Comparison of ENCODE assay signal across 35 cellular contexts in genomic region chr9:126488881-126489404, GRCh38.
DNase-seq lines count a peak whose midpoint lies in the region; ATAC-seq, FAIRE-seq and TF ChIP-seq lines count a peak whose summit lies in the region.
"Had no signal": no experiment of that assay in that cellular context is flagged by ENCODE, and none has a peak within 500 bp of the region (broad histone marks: within the 10 kb centered on the region; RNA-seq: fewer than 3 reads in every experiment).

No MANE protein-coding gene starts in this region.

- H3K4me1 ChIP-seq in Loucy (ENCODE audit: insufficient read depth, low read length, poor library complexity, severe bottlenecking) (peaks cover 12% of the 10 kb centered on the region), H1 (replicated peaks in 1 of 4; ENCODE audit: control insufficient read depth in 3 of 4, insufficient read depth in 4 of 4, low read length in 3 of 4) (no peaks in the 10 kb centered on the region; a peak in 1 of 7 replicates), mucosa of descending colon (ENCODE audit: low read depth) (no peaks in the 10 kb centered on the region)
- H3K4me1 ChIP-seq: prostate gland, sigmoid colon, uterus had no signal

- no peak overlapping the region for H2BK15ac ChIP-seq in H1 (ENCODE audit: low read length)

- H4K91ac ChIP-seq in H1 (replicated peaks; ENCODE audit: insufficient read length, low read length) = no peak overlapping the region

- H3K9me3 ChIP-seq in Loucy (ENCODE audit: insufficient read depth, low read depth, low read length) (no peaks in the 10 kb centered on the region), H1 (ENCODE audit: insufficient read depth in 2 of 2, low read depth in 1 of 2, low read length in 1 of 2) (no peaks in the 10 kb centered on the region), mucosa of descending colon (no peaks in the 10 kb centered on the region)
- H3K9me3 ChIP-seq: BE2C, MG63, prostate gland, sigmoid colon, uterus had no signal

- FAIRE-seq in H1 (lab: Jason Lieb, UNC) = no peak
- FAIRE-seq: astrocyte, GM19239, H54 had no signal

- H3K4me3 ChIP-seq in Loucy (ENCODE audit: low read length, poor library complexity, severe bottlenecking) (no peak overlapping the region), H1 (ENCODE audit: extremely low read depth in 1 of 4, insufficient read depth in 2 of 4, low read depth in 3 of 4, low read length in 4 of 4) (no peak overlapping the region), mucosa of descending colon (no peak overlapping the region)
- H3K4me3 ChIP-seq: cardiac muscle cell, lung, MG63, prostate gland, sigmoid colon, SK-N-MC, uterus had no signal

- H3K4me2 ChIP-seq in Loucy (ENCODE audit: low read depth, low read length, poor library complexity, severe bottlenecking) (no peak overlapping the region), H1 (ENCODE audit: insufficient read depth in 1 of 2, low read depth in 2 of 2, low read length in 2 of 2) (no peak overlapping the region)

- peak; percentile 22 for ATAC-seq in mucosa of descending colon
- peak; percentile 11 for ATAC-seq in stimulated activated naive CD8-positive, alpha-beta T cell treated with anti-CD3 and anti-CD28 coated beads, Interleukin-15, amount 100 ng/mL, for 72 hours
- no peak for ATAC-seq in HG03095 (IDR thresholded peaks at IDR 0.05; ENCODE audit: unreplicated experiment)
- ATAC-seq: esophagus mucosa, PC-3, WTC11 had no signal

- H3K27me3 ChIP-seq in Loucy (ENCODE audit: insufficient read depth, low read length, poor library complexity, severe bottlenecking) (no peaks in the 10 kb centered on the region), H1 (replicated peaks in 1 of 4; ENCODE audit: control insufficient read depth in 3 of 4, extremely low read depth in 1 of 4, insufficient read depth in 3 of 4, low read length in 3 of 4) (no peaks in the 10 kb centered on the region)
- H3K27me3 ChIP-seq: cardiac muscle cell, MG63, sigmoid colon, uterus had no signal

- no peak overlapping the region for H3K56ac ChIP-seq in H1 (replicated peaks; ENCODE audit: insufficient read length, low read depth, low read length)

- H2AK5ac ChIP-seq in H1 (ENCODE audit: low read depth, low read length) = no peak overlapping the region

- CTCF ChIA-PET in H1 (lab: Charles Lee; ENCODE audit: partially characterized antibody) = interaction anchor here (0.8 to 1.4 kb wide), 4 partner anchors 10 to 119 kb away, joined by 3 to 4 read pairs (median 3); no protein-coding TSS in a partner anchor

- H3K23me2 ChIP-seq in H1 (ENCODE audit: low read depth, low read length) = no peaks in the 10 kb centered on the region

- H3K4me1 Mint-ChIP-seq in stimulated activated naive CD8-positive, alpha-beta T cell treated with anti-CD3 and anti-CD28 coated beads, Interleukin-15, amount 100 ng/mL, for 72 hours = peaks cover 41% of the 10 kb centered on the region

- no peak overlapping the region for H4K5ac ChIP-seq in H1 (ENCODE audit: insufficient read length, low read depth, low read length)

- H3K9me2 ChIP-seq in Loucy (replicated peaks; ENCODE audit: low read depth, low read length) = no peaks in the 10 kb centered on the region

- DNase-seq in H1 (ENCODE audit: low read depth in 1 of 2, low spot score in 2 of 2) (no peak), mucosa of descending colon (no peak), NCI-H82 treated with DMSO at 0.1 percent for 48 hours (lab: John Stamatoyannopoulos, UW; ENCODE audit: unreplicated experiment) (no peak)
- DNase-seq in stimulated activated naive CD8-positive, alpha-beta T cell treated with anti-CD3 and anti-CD28 coated beads, Interleukin-15, amount 100 ng/mL, for 72 hours = no peak
- no peak for DNase-seq in activated CD8-positive, alpha-beta memory T cell treated with anti-CD3 and anti-CD28 coated beads for 24 hours
- DNase-seq: activated CD4-positive, alpha-beta T cell treated with anti-CD3 and anti-CD28 coated beads, Interleukin-2, amount 10 ng/mL, durations not matched to agents 7 days and 5 days; activated gamma-delta T cell treated with Interleukin-2 at 50 U/mL for 16 hours; activated naive CD8-positive, alpha-beta T cell treated with anti-CD3 and anti-CD28 coated beads, Interleukin-2, amount 10 ng/mL, durations not matched to agents 7 days and 5 days; activated T-cell treated with anti-CD3 and anti-CD28 coated beads, Interleukin-2, amount 50 U/mL, for 48 hours; BE2C; DMS153; islet precursor cell; KG1; MG63; NCI-H1105; NCI-H187; NCI-H2171 treated with DMSO at 0.1 percent for 48 hours; NCI-H524; nephron progenitor cell; PC-3; sigmoid colon; stimulated activated CD4-positive, alpha-beta T cell treated with anti-CD3 and anti-CD28 coated beads, Interleukin-4, amount 100 ng/mL, for 24 hours; T-helper 1 cell; uterus had no signal

- H3K9ac ChIP-seq in Loucy (ENCODE audit: low read depth, low read length, poor library complexity, severe bottlenecking) = peak overlapping the region; percentile 23
- no peak overlapping the region for H3K9ac ChIP-seq in H1 (replicated peaks in 1 of 4; ENCODE audit: extremely low read depth in 1 of 4, low read depth in 3 of 4, low read length in 3 of 4)

- no peaks in the 10 kb centered on the region for H3K27me3 Mint-ChIP-seq in stimulated activated naive CD8-positive, alpha-beta T cell treated with anti-CD3 and anti-CD28 coated beads, Interleukin-15, amount 100 ng/mL, for 72 hours
- H3K27me3 Mint-ChIP-seq: activated naive CD8-positive, alpha-beta T cell treated with anti-CD3 and anti-CD28 coated beads, Interleukin-2, amount 10 ng/mL, durations not matched to agents 7 days and 5 days had no signal

- no peak overlapping the region for H2BK20ac ChIP-seq in H1 (ENCODE audit: low read length)

- no peak overlapping the region for H3K27ac Mint-ChIP-seq in stimulated activated naive CD8-positive, alpha-beta T cell treated with anti-CD3 and anti-CD28 coated beads, Interleukin-15, amount 100 ng/mL, for 72 hours
- H3K27ac Mint-ChIP-seq: activated CD4-positive, alpha-beta T cell treated with anti-CD3 and anti-CD28 coated beads, Interleukin-2, amount 10 ng/mL, durations not matched to agents 7 days and 5 days; activated naive CD8-positive, alpha-beta T cell treated with anti-CD3 and anti-CD28 coated beads, Interleukin-2, amount 10 ng/mL, durations not matched to agents 7 days and 5 days; nephron progenitor cell; WTC11 had no signal

- H2AFZ ChIP-seq in Loucy (ENCODE audit: low read length) (no peak overlapping the region), H1 (ENCODE audit: low read length) (no peak overlapping the region)

- H3K27ac ChIP-seq in H1 (ENCODE audit: low read depth, low read length) = no peak overlapping the region; the same call in 1 of the 2 replicates
- H3K27ac ChIP-seq: cardiac muscle cell, prostate gland, sigmoid colon, SK-N-MC, uterus had no signal

- TF ChIP-seq RAD21 in H1 (IDR thresholded peaks at IDR 0.05 in 1 of 2, conservative IDR thresholded peaks at IDR 0.05 in 1 of 2; ENCODE audit: low read depth in 2 of 2, low read length in 2 of 2) = no peak

- H3K79me2 ChIP-seq in Loucy (ENCODE audit: insufficient read depth, low read length) (peaks cover 4% of the 10 kb centered on the region), H1 (ENCODE audit: control insufficient read depth in 1 of 2, insufficient read depth in 2 of 2, low read length in 2 of 2) (no peaks in the 10 kb centered on the region)

- H4K20me1 ChIP-seq in Loucy (ENCODE audit: insufficient read depth, low read length, poor library complexity, severe bottlenecking) (no peaks in the 10 kb centered on the region), H1 (replicated peaks in 1 of 2; ENCODE audit: control insufficient read depth in 1 of 2, insufficient read depth in 2 of 2, low read length in 2 of 2) (no peaks in the 10 kb centered on the region)

- TF ChIP-seq CTCF in Loucy (conservative IDR thresholded peaks at IDR 0.05; ENCODE audit: low read length) (no peak), H1 (IDR thresholded peaks at IDR 0.05; ENCODE audit: control extremely low read depth in 1 of 3, insufficient read depth in 1 of 3, low read depth in 1 of 3, low read length in 3 of 3) (no peak), mucosa of descending colon (IDR thresholded peaks at IDR 0.05) (no peak)

- H3K9me3 Mint-ChIP-seq in stimulated activated naive CD8-positive, alpha-beta T cell treated with anti-CD3 and anti-CD28 coated beads, Interleukin-15, amount 100 ng/mL, for 72 hours = no peaks in the 10 kb centered on the region
- H3K9me3 Mint-ChIP-seq: activated CD4-positive, alpha-beta T cell treated with anti-CD3 and anti-CD28 coated beads, Interleukin-2, amount 10 ng/mL, durations not matched to agents 7 days and 5 days; activated naive CD8-positive, alpha-beta T cell treated with anti-CD3 and anti-CD28 coated beads, Interleukin-2, amount 10 ng/mL, durations not matched to agents 7 days and 5 days; nephron progenitor cell; WTC11 had no signal

- TF ChIP-seq EP300 in H1 (IDR thresholded peaks at IDR 0.05; ENCODE audit: borderline replicate concordance in 1 of 2, low read depth in 2 of 2, low read length in 2 of 2) = no peak

- H3K36me3 ChIP-seq in Loucy (ENCODE audit: insufficient read depth, low read length) (peaks cover 44% of the 10 kb centered on the region; the same call in 1 of the 2 replicates), H1 (ENCODE audit: control insufficient read depth in 2 of 4, insufficient read depth in 4 of 4, low read length in 3 of 4) (no peaks in the 10 kb centered on the region), mucosa of descending colon (ENCODE audit: low read depth) (no peaks in the 10 kb centered on the region)
- H3K36me3 ChIP-seq: BE2C, MG63, prostate gland, uterus had no signal

- WGBS in H1 (ENCODE audit: extremely low coverage in 1 of 2, insufficient coverage in 1 of 2, insufficient read length in 1 of 2, insufficient replicate concordance in 2 of 2, low coverage in 1 of 2, low lambda C conversion rate in 2 of 2, missing lambda C conversion rate in 1 of 2), 2 experiments = 99% methylated on average over 8 of the region's 8 CpGs; no CpG with 5 or more reads in 1 of the 2 experiments

- no peak for TF ChIP-seq POLR2A in H1 (IDR thresholded peaks at IDR 0.05; ENCODE audit: control extremely low read depth in 1 of 2, low read depth in 2 of 2, low read length in 2 of 2)

- intact Hi-C loops in mucosa of descending colon (cut with DNase I, micrococcal nuclease) = no loop called here

- POLR2A ChIA-PET in H1 (lab: Charles Lee; ENCODE audit: partially characterized antibody) = no interaction called here

- H3K4me3 Mint-ChIP-seq in stimulated activated naive CD8-positive, alpha-beta T cell treated with anti-CD3 and anti-CD28 coated beads, Interleukin-15, amount 100 ng/mL, for 72 hours = no peak overlapping the region
- H3K4me3 Mint-ChIP-seq: activated CD4-positive, alpha-beta T cell treated with anti-CD3 and anti-CD28 coated beads, Interleukin-2, amount 10 ng/mL, durations not matched to agents 7 days and 5 days; activated naive CD8-positive, alpha-beta T cell treated with anti-CD3 and anti-CD28 coated beads, Interleukin-2, amount 10 ng/mL, durations not matched to agents 7 days and 5 days; nephron progenitor cell; WTC11 had no signal

- H2BK5ac ChIP-seq in H1 (ENCODE audit: low read depth, low read length) = no peak overlapping the region

- no peak overlapping the region for H2BK120ac ChIP-seq in H1 (replicated peaks; ENCODE audit: low read depth, low read length)

- no peak overlapping the region for H3K18ac ChIP-seq in H1 (ENCODE audit: extremely low read depth, low read length)

- H2BK12ac ChIP-seq in H1 (ENCODE audit: low read depth, low read length) = no peak overlapping the region

- H3F3A ChIP-seq in Loucy (ENCODE audit: low read depth) = no peaks in the 10 kb centered on the region

- H3K23ac ChIP-seq in H1 (ENCODE audit: insufficient read length) = no peak overlapping the region

- H4K8ac ChIP-seq in H1 (ENCODE audit: extremely low read depth, insufficient read depth, low read length) = no peak overlapping the region

- H3K14ac ChIP-seq in H1 (ENCODE audit: insufficient read length) = no peak overlapping the region

- H3K79me1 ChIP-seq in H1 (ENCODE audit: low read depth, low read length) = no peaks in the 10 kb centered on the region

- peak overlapping the region; percentile 1 for H3K4ac ChIP-seq in H1 (replicated peaks; ENCODE audit: insufficient read length, low read depth, low read length)
